ENCODE assay signal across 8 cellular contexts in the genomic region with DNA sequence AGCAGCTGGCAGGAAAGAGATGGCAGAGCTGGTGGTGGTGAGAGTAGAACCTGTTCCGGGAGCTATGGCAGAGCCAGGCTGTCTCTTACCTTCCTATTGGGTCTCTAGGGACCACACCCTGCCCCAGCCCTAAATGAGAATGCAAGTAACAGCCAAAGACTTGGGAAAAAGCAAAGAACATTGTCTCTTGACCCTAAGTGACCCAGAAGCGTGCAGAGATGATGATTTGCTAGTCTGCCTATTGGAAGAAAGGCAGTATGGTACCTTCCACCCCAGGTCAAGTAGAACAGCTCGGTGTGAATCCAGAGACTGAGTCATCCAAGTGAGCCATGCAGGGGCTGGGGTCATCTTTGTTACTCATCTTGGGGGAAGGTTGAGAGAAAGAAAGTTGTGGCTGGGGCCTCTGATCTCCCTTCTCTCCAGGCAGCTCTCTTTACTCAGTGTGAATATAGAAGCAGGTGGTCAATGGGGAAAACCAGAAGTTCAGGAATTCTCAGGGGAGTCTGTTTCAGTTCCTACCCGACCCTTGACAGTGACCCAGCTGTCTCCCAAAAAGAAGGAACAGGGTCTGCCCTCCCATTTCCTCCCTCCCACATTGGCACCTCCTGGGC. TPM values are rescaled to one million over a fixed set of nuclear protein-coding genes. Genes with fewer than 3 reads are reported as not detected.
DNase-seq lines count a peak whose midpoint lies in the region; ATAC-seq and TF ChIP-seq lines count a peak whose summit lies in the region.

No MANE protein-coding gene starts in this region.

- H3F3A ChIP-seq in neural cell (ENCODE audit: insufficient read depth, low read length, poor library complexity, severe bottlenecking): no peaks in the 10 kb centered on the region

- no peak for ATAC-seq in HG02840 (IDR thresholded peaks at IDR 0.05; ENCODE audit: low FRiP score, unreplicated experiment)

- H3K4me2 ChIP-seq in neural cell (ENCODE audit: low read length): no peak overlapping the region

- TF ChIP-seq RAD21 in neural cell (conservative IDR thresholded peaks at IDR 0.05): no peak

- H3K9me3 ChIP-seq in neural cell (ENCODE audit: low read length): no peaks in the 10 kb centered on the region

- intact Hi-C loops in dorsolateral prefrontal cortex (cut with DNase I): loop anchor here (5.0 to 10.0 kb wide), 2 partner anchors 60 to 63 kb away; no protein-coding TSS in a partner anchor

- TF ChIP-seq EP300 in neural cell (conservative IDR thresholded peaks at IDR 0.05; ENCODE audit: poor library complexity, severe bottlenecking): no peak

- H3K9ac ChIP-seq in neural cell (ENCODE audit: low read length): no peak overlapping the region

- TF ChIP-seq CTCF in GM06990 (IDR thresholded peaks at IDR 0.05; ENCODE audit: insufficient read depth, low read length, poor library complexity, severe bottlenecking): no peak
- TF ChIP-seq CTCF in dorsolateral prefrontal cortex (IDR thresholded peaks at IDR 0.05 in 54 of 56, conservative IDR thresholded peaks at IDR 0.05 in 2 of 56; ENCODE audit: low read depth in 1 of 56, partially characterized antibody in 56 of 56): no peak
- no peak for TF ChIP-seq CTCF in neural cell (IDR thresholded peaks at IDR 0.05; ENCODE audit: poor library complexity, severe bottlenecking)

- H3K4me3 ChIP-seq in GM06990 (replicated peaks; ENCODE audit: low read depth, low read length): peak overlapping the region; percentile 88
- H3K4me3 ChIP-seq in dorsolateral prefrontal cortex: peak overlapping the region in 35 of 59 donors; percentile 0 to 97 (median 84)
- H3K4me3 ChIP-seq in neural cell (ENCODE audit: low read length): peak overlapping the region; percentile 80

- peaks cover 7% of the 10 kb centered on the region for H3K79me2 ChIP-seq in neural cell (replicated peaks; ENCODE audit: insufficient read depth, low read length)

- H3K9me2 ChIP-seq in neural cell (ENCODE audit: insufficient read depth, low read length): no peaks in the 10 kb centered on the region

- no peaks in the 10 kb centered on the region; the same call in 1 of the 2 replicates for H3K27me3 ChIP-seq in GM06990 (replicated peaks; ENCODE audit: control insufficient read depth, insufficient read depth, low read length)
- H3K27me3 ChIP-seq in dorsolateral prefrontal cortex: no peaks in the 10 kb centered on the region
- H3K27me3 ChIP-seq in neural cell (ENCODE audit: insufficient read depth, low read depth, low read length): no peaks in the 10 kb centered on the region

- H3K27ac ChIP-seq in dorsolateral prefrontal cortex (peak overlapping the region in 51 of 59 donors; percentile 11 to 98 (median 94)), neural cell (ENCODE audit: low read length) (no peak overlapping the region)

- no peak for DNase-seq in GM06990 (ENCODE audit: extremely low read depth, insufficient read length)
- peak; percentile 56 for DNase-seq in NCI-H69 (lab: John Stamatoyannopoulos, UW)
- DNase-seq in dorsolateral prefrontal cortex: no peak
- DNase-seq in mesenteric fat pad (ENCODE audit: low spot score): no peak
- no peak for DNase-seq in stimulated activated CD4-positive, alpha-beta T cell treated with anti-CD3 and anti-CD28 coated beads, Interleukin-4, amount 100 ng/mL, for 1 hour
- DNase-seq in NCI-H2196 treated with DMSO at 0.1 percent for 48 hours (lab: John Stamatoyannopoulos, UW; ENCODE audit: unreplicated experiment): no peak

- H3K36me3 ChIP-seq in GM06990 (ENCODE audit: control insufficient read depth, insufficient read depth, low read length) (peaks cover 2% of the 10 kb centered on the region; the same call in 1 of the 2 replicates), neural cell (ENCODE audit: insufficient read depth, low read length) (no peaks in the 10 kb centered on the region)

- no peaks in the 10 kb centered on the region for H4K20me1 ChIP-seq in neural cell (ENCODE audit: insufficient read depth)

- no peak overlapping the region for H2AFZ ChIP-seq in neural cell (ENCODE audit: low read depth, low read length)

TF ChIP-seq in neural cell, 6 proteins besides CTCF, POLR2A, EP300 and RAD21:
- TF ChIP-seq TAF1 (IDR thresholded peaks at IDR 0.05; ENCODE audit: low read depth) (no peak), SMC3 (conservative IDR thresholded peaks at IDR 0.05; ENCODE audit: poor library complexity) (no peak), EZH2 (IDR thresholded peaks at IDR 0.05; ENCODE audit: borderline replicate concordance, insufficient read depth, low read length, poor library complexity, severe bottlenecking) (no peak), POLR2AphosphoS5 (IDR thresholded peaks at IDR 0.05) (no peak), MXI1 (conservative IDR thresholded peaks at IDR 0.05; ENCODE audit: poor library complexity, severe bottlenecking) (no peak)
- TF ChIP-seq, protein P1, sequence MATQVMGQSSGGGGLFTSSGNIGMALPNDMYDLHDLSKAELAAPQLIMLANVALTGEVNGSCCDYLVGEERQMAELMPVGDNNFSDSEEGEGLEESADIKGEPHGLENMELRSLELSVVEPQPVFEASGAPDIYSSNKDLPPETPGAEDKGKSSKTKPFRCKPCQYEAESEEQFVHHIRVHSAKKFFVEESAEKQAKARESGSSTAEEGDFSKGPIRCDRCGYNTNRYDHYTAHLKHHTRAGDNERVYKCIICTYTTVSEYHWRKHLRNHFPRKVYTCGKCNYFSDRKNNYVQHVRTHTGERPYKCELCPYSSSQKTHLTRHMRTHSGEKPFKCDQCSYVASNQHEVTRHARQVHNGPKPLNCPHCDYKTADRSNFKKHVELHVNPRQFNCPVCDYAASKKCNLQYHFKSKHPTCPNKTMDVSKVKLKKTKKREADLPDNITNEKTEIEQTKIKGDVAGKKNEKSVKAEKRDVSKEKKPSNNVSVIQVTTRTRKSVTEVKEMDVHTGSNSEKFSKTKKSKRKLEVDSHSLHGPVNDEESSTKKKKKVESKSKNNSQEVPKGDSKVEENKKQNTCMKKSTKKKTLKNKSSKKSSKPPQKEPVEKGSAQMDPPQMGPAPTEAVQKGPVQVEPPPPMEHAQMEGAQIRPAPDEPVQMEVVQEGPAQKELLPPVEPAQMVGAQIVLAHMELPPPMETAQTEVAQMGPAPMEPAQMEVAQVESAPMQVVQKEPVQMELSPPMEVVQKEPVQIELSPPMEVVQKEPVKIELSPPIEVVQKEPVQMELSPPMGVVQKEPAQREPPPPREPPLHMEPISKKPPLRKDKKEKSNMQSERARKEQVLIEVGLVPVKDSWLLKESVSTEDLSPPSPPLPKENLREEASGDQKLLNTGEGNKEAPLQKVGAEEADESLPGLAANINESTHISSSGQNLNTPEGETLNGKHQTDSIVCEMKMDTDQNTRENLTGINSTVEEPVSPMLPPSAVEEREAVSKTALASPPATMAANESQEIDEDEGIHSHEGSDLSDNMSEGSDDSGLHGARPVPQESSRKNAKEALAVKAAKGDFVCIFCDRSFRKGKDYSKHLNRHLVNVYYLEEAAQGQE (IDR thresholded peaks at IDR 0.05; ENCODE audit: borderline replicate concordance): no peak

RNA-seq across cellular contexts. Expression of gene BLOC1S1, which starts 1.7 kb away (rescaled TPM):
- total RNA-seq in dorsolateral prefrontal cortex: 100 to 1,000 TPM in 89 of 120 experiments, 10 to 100 TPM in 31; 73.5 to 149 (median 111) TPM
- 217 and 261 TPM in 2 replicates for polyA plus RNA-seq in neural cell
- polyA minus RNA-seq in neural cell: 24.8 and 35.9 TPM in 2 replicates
- total RNA-seq in mesenteric fat pad: 136 TPM

RNA-seq across cellular contexts. Expression of gene RDH5, which starts 2.7 kb away (rescaled TPM):
- total RNA-seq in dorsolateral prefrontal cortex (10 to 100 TPM in 45 of 120 experiments, 1 to 10 TPM in 75; 3.2 to 19.4 (median 9.0) TPM), mesenteric fat pad (123 TPM)
- 3.4 and 6.6 TPM in 2 replicates for polyA plus RNA-seq in neural cell
- 2.0 and 2.7 TPM in 2 replicates for polyA minus RNA-seq in neural cell

RNA-seq across cellular contexts. Expression of gene ITGA7, which starts 9.8 kb away (rescaled TPM):
- 100 to 1,000 TPM in 38 of 120 experiments, 10 to 100 TPM in 82; 47.1 to 183 (median 85.5) TPM for total RNA-seq in dorsolateral prefrontal cortex
- 13.5 and 17.1 TPM in 2 replicates for polyA plus RNA-seq in neural cell
- 6.5 and 6.6 TPM in 2 replicates for polyA minus RNA-seq in neural cell
- total RNA-seq in mesenteric fat pad: 536 TPM

RNA-seq across cellular contexts. Expression of gene CD63, which starts 11.3 kb away (rescaled TPM):
- total RNA-seq in dorsolateral prefrontal cortex (100 to 1,000 TPM; 216 to 509 (median 301) TPM), mesenteric fat pad (1,545 TPM)
- polyA plus RNA-seq in neural cell: 217 and 246 TPM in 2 replicates
- 108 and 122 TPM in 2 replicates for polyA minus RNA-seq in neural cell

RNA-seq across cellular contexts. Expression of gene GDF11, which starts 25.4 kb away (rescaled TPM):
- total RNA-seq in dorsolateral prefrontal cortex: 10 to 100 TPM; 11.9 to 63.8 (median 21.4) TPM
- polyA plus RNA-seq in neural cell: 14.7 and 16.0 TPM in 2 replicates
- polyA minus RNA-seq in neural cell: 27.0 and 31.7 TPM in 2 replicates
- 5.8 TPM for total RNA-seq in mesenteric fat pad
